ENCODE assay signal across 7 cellular contexts in the genomic region with DNA sequence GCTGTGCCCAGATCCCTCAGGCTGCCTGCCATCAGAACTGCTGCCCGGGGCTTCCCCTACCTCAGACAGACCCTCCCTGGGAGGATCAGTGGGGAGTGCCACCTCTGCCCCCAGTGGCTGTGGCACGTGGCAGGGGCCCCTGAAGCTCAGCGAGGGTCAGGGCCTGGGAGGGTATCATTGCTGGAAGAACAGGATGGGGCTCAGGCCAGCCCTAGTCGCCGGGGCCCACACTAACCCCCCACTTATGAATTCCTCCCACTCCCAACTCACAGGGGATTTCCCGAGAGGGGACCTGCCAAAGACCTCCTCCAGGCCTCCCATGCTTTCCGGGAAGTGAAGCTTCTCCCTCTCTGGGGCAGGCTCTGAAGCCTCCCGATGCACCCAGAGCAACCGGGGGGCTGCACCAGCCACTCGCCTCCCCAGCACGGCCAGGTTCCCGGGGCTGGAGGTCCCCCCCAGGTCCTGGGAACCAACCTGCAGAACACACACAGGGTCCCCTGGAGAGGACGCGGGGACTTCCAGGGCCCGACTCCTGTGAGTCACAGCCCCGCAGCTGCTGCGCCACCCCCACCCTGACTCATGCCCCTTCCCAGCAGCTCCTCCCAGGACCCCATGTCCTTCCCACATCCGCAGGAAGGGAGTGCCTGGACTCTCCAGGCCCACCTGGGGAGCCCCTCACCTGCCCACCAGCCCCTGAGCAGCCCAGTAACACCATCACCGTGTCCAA. TPM values are rescaled to one million over a fixed set of nuclear protein-coding genes. Genes with fewer than 3 reads are reported as not detected.
A peak's percentile ranks its signal among the peaks of the same experiment; 100 is the strongest.
DNase-seq lines count a peak whose midpoint lies in the region; ATAC-seq and TF ChIP-seq lines count a peak whose summit lies in the region.

No MANE protein-coding gene starts in this region.

- POLR2A ChIA-PET in HCT116 (lab: Charles Lee): interaction anchor here (1.1 to 3.1 kb wide), 8 partner anchors 9 to 259 kb away, joined by 3 to 12 read pairs (median 6); partner anchors contain the start of genes ARFRP1, RTEL1, TPD52L2 and ZGPAT

- H2AFZ ChIP-seq in HCT116 (ENCODE audit: low read depth, low read length, poor library complexity, severe bottlenecking) (no peak overlapping the region), smooth muscle cell (ENCODE audit: low read depth) (no peak overlapping the region)

- TF ChIP-seq POLR2A in HCT116 (IDR thresholded peaks at IDR 0.05; ENCODE audit: borderline replicate concordance, extremely low read depth, insufficient read depth, insufficient read length): no peak

- H3K4me3 ChIP-seq in HCT116 (replicated peaks in 1 of 2; ENCODE audit: low read depth in 1 of 2, low read length in 2 of 2) (peak overlapping the region; percentile 37 to 41), fibroblast of pulmonary artery (replicated peaks; ENCODE audit: low read depth, low read length) (no peak overlapping the region), smooth muscle cell (no peak overlapping the region)

- no peaks in the 10 kb centered on the region for H3K9me2 ChIP-seq in HCT116 (ENCODE audit: insufficient read depth)

- CTCF ChIA-PET in HCT116 (lab: Charles Lee): interaction anchor here (1.4 to 1.6 kb wide), 2 partner anchors 9 to 161 kb away, joined by 3 to 6 read pairs; partner anchors contain the start of genes ARFRP1, PTK6 and ZGPAT

- no peaks in the 10 kb centered on the region for H3F3A ChIP-seq in smooth muscle cell (ENCODE audit: low read depth)

- H4K20me1 ChIP-seq in HCT116 (ENCODE audit: insufficient read depth): no peaks in the 10 kb centered on the region
- no peaks in the 10 kb centered on the region for H4K20me1 ChIP-seq in smooth muscle cell (ENCODE audit: low read depth)

- H3K36me3 ChIP-seq in HCT116 (ENCODE audit: control insufficient read depth in 1 of 2, insufficient read depth in 2 of 2, low read length in 2 of 2) (peaks cover 0 to 8% of the 10 kb centered on the region in 2 experiments; a peak in 1 of 4 replicates), smooth muscle cell (ENCODE audit: low read depth) (no peaks in the 10 kb centered on the region)

- no peaks in the 10 kb centered on the region for H3K27me3 ChIP-seq in HCT116 (ENCODE audit: insufficient read depth, low read length)
- no peaks in the 10 kb centered on the region for H3K27me3 ChIP-seq in smooth muscle cell (ENCODE audit: low read depth)

- peak overlapping the region; percentile 91 for H3K27ac ChIP-seq in HCT116 (ENCODE audit: low read depth, low read length)
- H3K27ac ChIP-seq in smooth muscle cell (ENCODE audit: low read depth): peak overlapping the region; percentile 97

- intact Hi-C loops in HCT116 (cut with micrococcal nuclease): loop anchor here (5.0 kb wide), 3 partner anchors 117 to 258 kb away; partner anchors contain the start of genes PTK6 and UCKL1
- intact Hi-C loops in left colon (cut with DNase I, micrococcal nuclease): no loop called here

- no peaks in the 10 kb centered on the region for H3K9me3 ChIP-seq in HCT116 (ENCODE audit: control insufficient read depth in 1 of 2, insufficient read depth in 1 of 2, low read depth in 1 of 2, low read length in 2 of 2)
- no peaks in the 10 kb centered on the region for H3K9me3 ChIP-seq in smooth muscle cell (replicated peaks; ENCODE audit: low read depth)

- peak overlapping the region; percentile 78 for H3K4me2 ChIP-seq in HCT116 (ENCODE audit: low read length)
- peak overlapping the region; percentile 83 for H3K4me2 ChIP-seq in smooth muscle cell

- TF ChIP-seq CTCF in HCT116 (IDR thresholded peaks at IDR 0.05 in 2 of 3, conservative IDR thresholded peaks at IDR 0.05 in 1 of 3; ENCODE audit: borderline replicate concordance in 1 of 3, insufficient read depth in 1 of 3, low read depth in 2 of 3, low read length in 2 of 3): no peak
- TF ChIP-seq CTCF in fibroblast of pulmonary artery (IDR thresholded peaks at IDR 0.05; ENCODE audit: low read length, missing control alignments): no peak
- no peak for TF ChIP-seq CTCF in smooth muscle cell (IDR thresholded peaks at IDR 0.05; ENCODE audit: borderline replicate concordance, insufficient read depth, poor library complexity, severe bottlenecking)

- RAD21 ChIA-PET in HCT116 (lab: Charles Lee; ENCODE audit: low non-redundant PET in 1 of 2, low total read pairs in 2 of 2, uncharacterized antibody in 2 of 2, unreplicated experiment in 2 of 2): interaction anchor here (0.6 to 0.9 kb wide), 2 partner anchors 17 to 166 kb away, joined by 3 read pairs; no protein-coding TSS in a partner anchor

- DNase-seq in HCT116 (ENCODE audit: low read depth, low spot score) (peak; percentile 67), fibroblast of pulmonary artery (ENCODE audit: low read depth) (peak; percentile 81), smooth muscle cell (lab: John Stamatoyannopoulos, UW; ENCODE audit: unreplicated experiment) (peak; percentile 78), left colon (no peak)
- DNase-seq in activated CD4-positive, alpha-beta T cell treated with anti-CD3 and anti-CD28 coated beads, Interleukin-2, amount 50 U/mL, for 4 hours: peak; percentile 32 to 40

- peak overlapping the region; percentile 71 for H3K9ac ChIP-seq in HCT116 (ENCODE audit: low read length)
- H3K9ac ChIP-seq in smooth muscle cell (ENCODE audit: low read depth): peak overlapping the region; percentile 91

- peak; percentile 58 for ATAC-seq in HCT116
- no peak for ATAC-seq in left colon
- ATAC-seq in GM21786 (IDR thresholded peaks at IDR 0.05; ENCODE audit: unreplicated experiment): no peak
- ATAC-seq in HG03159 (IDR thresholded peaks at IDR 0.05; ENCODE audit: unreplicated experiment): no peak

- peaks cover 10% of the 10 kb centered on the region; the same call in 1 of the 2 replicates for H3K79me2 ChIP-seq in HCT116 (ENCODE audit: insufficient read depth, low read length)
- H3K79me2 ChIP-seq in smooth muscle cell (ENCODE audit: low read depth): no peaks in the 10 kb centered on the region

- H3K4me1 ChIP-seq in HCT116 (ENCODE audit: control insufficient read depth in 1 of 2, insufficient read depth in 2 of 2, low read length in 2 of 2) (peaks cover 35 to 78% of the 10 kb centered on the region in 2 experiments), smooth muscle cell (ENCODE audit: low read depth) (peaks cover 20% of the 10 kb centered on the region)

- TF ChIP-seq RAD21 in HCT116 (IDR thresholded peaks at IDR 0.05; ENCODE audit: low read depth): no peak

- no TSS peak for BruUV-seq in HCT116 (replicated peaks; lab: Mats Ljungman, UMichigan)

- WGBS in smooth muscle cell (ENCODE audit: low lambda C conversion rate): 31% methylated on average over 17 of the region's 19 CpGs

TF ChIP-seq in HCT116, 20 proteins besides CTCF, POLR2A, EP300 and RAD21:
- TF ChIP-seq YY1 (IDR thresholded peaks at IDR 0.05; ENCODE audit: extremely low read depth, insufficient replicate concordance, low read depth, low read length) (peak; percentile 24), MAX (IDR thresholded peaks at IDR 0.05) (no peak), TCF7L2 (IDR thresholded peaks at IDR 0.05; ENCODE audit: borderline replicate concordance, extremely low read depth, insufficient read depth, insufficient read length) (peak; percentile 19), SIN3A (IDR thresholded peaks at IDR 0.05; ENCODE audit: low read depth) (no peak), POLR2AphosphoS5 (IDR thresholded peaks at IDR 0.05; ENCODE audit: low read depth, low read length) (peak; percentile 57)

RNA-seq across cellular contexts. Expression of gene TNFRSF6B, which starts 2.5 kb away (rescaled TPM):
- 147 TPM for total RNA-seq in HCT116 (2021; ENCODE audit: unreplicated experiment)
- polyA plus RNA-seq in HCT116 (2012): 342 and 380 TPM in 2 replicates
- total RNA-seq in smooth muscle cell: 9.2 and 13.1 TPM in 2 replicates
- polyA plus RNA-seq in smooth muscle cell: 13.1 and 17.1 TPM in 2 replicates
- total RNA-seq in left colon: 1 to 10 TPM in 1 of 2 donors, not detected in 1; 8.9 TPM

RNA-seq across cellular contexts. Expression of gene ARFRP1, which starts 8.9 kb away (rescaled TPM):
- total RNA-seq in HCT116 (2021; ENCODE audit: unreplicated experiment) (53.7 TPM), smooth muscle cell (11.8 and 27.4 TPM in 2 replicates), left colon (10 to 100 TPM; 52.2 to 69.5 TPM)
- 36.3 and 39.8 TPM in 2 replicates for polyA plus RNA-seq in HCT116 (2012)
- polyA plus RNA-seq in smooth muscle cell: 42.3 and 51.9 TPM in 2 replicates

RNA-seq across cellular contexts. Expression of gene ZGPAT, which starts 8.9 kb away (rescaled TPM):
- 30.6 TPM for total RNA-seq in HCT116 (2021; ENCODE audit: unreplicated experiment)
- 18.5 and 21.0 TPM in 2 replicates for polyA plus RNA-seq in HCT116 (2012)
- total RNA-seq in smooth muscle cell: 8.3 and 13.8 TPM in 2 replicates
- polyA plus RNA-seq in smooth muscle cell: 32.3 and 36.2 TPM in 2 replicates
- 10 to 100 TPM; 31.4 to 32.4 TPM for total RNA-seq in left colon

RNA-seq across cellular contexts. Expression of gene LIME1, which starts 37.6 kb away (rescaled TPM):
- total RNA-seq in HCT116 (2021; ENCODE audit: unreplicated experiment): 27.4 TPM
- polyA plus RNA-seq in HCT116 (2012): 20.3 and 24.1 TPM in 2 replicates
- 2.9 and 7.2 TPM in 2 replicates for total RNA-seq in smooth muscle cell
- 6.0 and 6.9 TPM in 2 replicates for polyA plus RNA-seq in smooth muscle cell
- 10 to 100 TPM; 11.1 to 13.4 TPM for total RNA-seq in left colon

RNA-seq across cellular contexts. Expression of gene SLC2A4RG, which starts 40.7 kb away (rescaled TPM):
- 121 TPM for total RNA-seq in HCT116 (2021; ENCODE audit: unreplicated experiment)
- 69.7 and 77.1 TPM in 2 replicates for polyA plus RNA-seq in HCT116 (2012)
- 24.4 and 43.7 TPM in 2 replicates for total RNA-seq in smooth muscle cell
- polyA plus RNA-seq in smooth muscle cell: 45.6 and 58.4 TPM in 2 replicates
- total RNA-seq in left colon: 10 to 100 TPM; 41.2 to 48.0 TPM

Comparison
In these comparisons a context has a peak if more than half of its experiments do, and no peak if none do; other contexts are left out.
1. DNase-seq: peak in HCT116 (single experiment), activated CD4-positive, alpha-beta T cell treated with anti-CD3 and anti-CD28 coated beads, Interleukin-2, amount 50 U/mL, for 4 hours (2 of 2), fibroblast of pulmonary artery (single experiment) and smooth muscle cell (single experiment); none in left colon (0 of 2).
2. H3K4me3 ChIP-seq: peak in HCT116 (2 of 2); none in fibroblast of pulmonary artery (single experiment) and smooth muscle cell (single experiment).
3. RNA of gene TNFRSF6B, which starts 2.5 kb away (total RNA-seq): 147 TPM in HCT116 (single experiment); 9.2 to 13.1 TPM in smooth muscle cell and 8.9 TPM in left colon; every median in the first group is over 10 times any median in the second.